ENCODE assay signal across 13 cellular contexts in genomic region chr2:160967523-160967922, GRCh38.
"Had no signal": no experiment of that assay in that cellular context is flagged by ENCODE, and none has a peak within 500 bp of the region (broad histone marks: within the 10 kb centered on the region; RNA-seq: fewer than 3 reads in every experiment).

No MANE protein-coding gene starts in this region.

- DNase-seq: activated CD4-positive, alpha-beta T cell treated with anti-CD3 and anti-CD28 coated beads, Interleukin-2, amount 10 ng/mL, durations not matched to agents 7 days and 5 days; activated CD8-positive, alpha-beta memory T cell treated with anti-CD3 and anti-CD28 coated beads, Interleukin-2, amount 50 U/mL, for 48 hours; activated gamma-delta T cell; activated T-cell treated with anti-CD3 and anti-CD28 coated beads, Interleukin-2, amount 50 U/mL, for 72 hours; amniotic stem cell; central memory CD4-positive, alpha-beta T cell; effector CD4-positive, alpha-beta T cell; gastrocnemius medialis; kidney glomerular epithelial cell; nephron progenitor cell had no signal

- H3K27me3 ChIP-seq: gastrocnemius medialis had no signal

- H3K9me3 ChIP-seq: gastrocnemius medialis, thoracic aorta had no signal

- ATAC-seq: activated T-cell treated with anti-CD3 and anti-CD28 coated beads, Interleukin-2, amount 50 U/mL, for 72 hours; gastrocnemius medialis; stimulated activated effector memory CD8-positive, alpha-beta T cell treated with anti-CD3 and anti-CD28 coated beads, Interleukin-12 subunit alpha, Interleukin-12 subunit beta, amount 100 ng/mL, for 72 hours had no signal

- H3K4me3 ChIP-seq: coronary artery, gastrocnemius medialis, thoracic aorta had no signal

- H3K36me3 ChIP-seq: gastrocnemius medialis, thoracic aorta had no signal

- H3K27ac ChIP-seq: coronary artery, gastrocnemius medialis, thoracic aorta had no signal

- H3K4me1 ChIP-seq: gastrocnemius medialis had no signal
